Comparison of ENCODE assay signal across 8 cellular contexts in the genomic region with DNA sequence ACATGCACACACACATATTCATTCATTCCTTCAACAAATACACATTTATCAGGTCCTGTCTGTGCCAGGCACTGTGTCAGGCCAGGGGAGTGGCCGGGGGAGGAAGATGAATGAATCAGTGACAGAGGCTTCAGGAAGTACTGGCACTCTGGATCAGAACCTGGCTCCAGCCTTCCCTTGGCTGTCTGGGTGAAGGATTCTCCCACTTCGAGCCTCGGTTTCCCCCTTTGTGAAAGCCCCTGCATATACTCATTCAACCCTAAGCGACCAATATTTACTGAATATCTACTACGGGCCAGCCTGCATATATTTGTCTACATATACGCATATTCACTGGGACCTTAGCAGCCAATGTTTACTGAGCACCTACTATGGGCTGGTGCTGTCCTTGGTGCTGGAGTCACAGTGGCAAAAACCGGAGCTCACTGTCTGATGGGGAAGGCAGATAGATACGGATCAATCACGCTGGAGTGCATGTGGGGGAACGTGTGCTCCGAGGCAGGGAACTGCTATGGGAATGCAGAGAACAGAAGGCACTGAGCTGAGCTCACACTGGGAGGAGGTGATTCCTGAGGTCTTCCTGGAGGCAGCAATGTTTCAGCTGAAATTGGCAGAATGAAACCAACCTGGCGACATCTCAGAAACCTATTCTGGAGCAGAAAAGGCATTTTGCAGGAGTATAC. TPM values are rescaled to one million over a fixed set of nuclear protein-coding genes. Genes with fewer than 3 reads are reported as not detected.
A peak's percentile ranks its signal among the peaks of the same experiment; 100 is the strongest.
DNase-seq lines count a peak whose midpoint lies in the region; ATAC-seq and TF ChIP-seq lines count a peak whose summit lies in the region.

No MANE protein-coding gene starts in this region.

- ATAC-seq in IMR-90 (ENCODE audit: low read depth) = no peak

- no peaks in the 10 kb centered on the region for H3K27me3 ChIP-seq in BLaER1
- no peaks in the 10 kb centered on the region for H3K27me3 ChIP-seq in IMR-90 (ENCODE audit: control insufficient read depth, insufficient read depth, low read length)
- no peaks in the 10 kb centered on the region for H3K27me3 ChIP-seq in brain microvascular endothelial cell (replicated peaks)
- H3K27me3 ChIP-seq in mesenchymal stem cell (ENCODE audit: control insufficient read depth in 1 of 2, insufficient read depth in 1 of 2, low read length in 2 of 2) = no peaks in the 10 kb centered on the region
- no peaks in the 10 kb centered on the region for H3K27me3 ChIP-seq in vagina

- peak overlapping the region; percentile 97 to 100 for H4K8ac ChIP-seq in IMR-90 (ENCODE audit: low read depth in 2 of 2, low read length in 2 of 2)
- H4K8ac ChIP-seq in mesenchymal stem cell (ENCODE audit: low read length) = peak overlapping the region; percentile 97

- H2BK20ac ChIP-seq in IMR-90 (ENCODE audit: low read depth, low read length) = no peak overlapping the region

- BruUV-seq in IMR-90 (replicated peaks; lab: Mats Ljungman, UMichigan) = no TSS peak

- H3K79me1 ChIP-seq in IMR-90 (ENCODE audit: low read depth in 1 of 2, low read length in 2 of 2) (peaks cover 4 to 26% of the 10 kb centered on the region in 2 experiments; a peak in 3 of 4 replicates), mesenchymal stem cell (replicated peaks; ENCODE audit: low read length, poor library complexity, severe bottlenecking) (peaks cover 2% of the 10 kb centered on the region)

- peak overlapping the region; percentile 91 for H2AK9ac ChIP-seq in IMR-90 (replicated peaks; ENCODE audit: low read depth, low read length, poor library complexity)

- H2BK120ac ChIP-seq in IMR-90 (ENCODE audit: low read depth, low read length) (0 out of 2 replicates have a peak overlapping the region, but pooled peaks have one; percentile 41), mesenchymal stem cell (ENCODE audit: low read depth, low read length) (no peak overlapping the region)

- in situ Hi-C loops in IMR-90 (cut with MboI; ENCODE audit: low sequenced_read_pairs) (no loop called here), brain microvascular endothelial cell (cut with HindIII; ENCODE audit: low pct_ligation_motif_present, low sequenced_read_pairs) (no loop called here)

- TF ChIP-seq CTCF in IMR-90 (conservative IDR thresholded peaks at IDR 0.05; ENCODE audit: low read depth, low read length) (no peak), brain microvascular endothelial cell (IDR thresholded peaks at IDR 0.05; ENCODE audit: low read depth, low read length, missing control alignments) (no peak), vagina (IDR thresholded peaks at IDR 0.05) (no peak)

- intact Hi-C loops in IMR-90 (cut with micrococcal nuclease) = loop anchor here (2.0 kb wide), 2 partner anchors 28 to 64 kb away; no protein-coding TSS in a partner anchor
- intact Hi-C loops in vagina (cut with DNase I) = no loop called here

- peak overlapping the region; percentile 28; the same call in 1 of the 2 replicates for H3K56ac ChIP-seq in IMR-90 (ENCODE audit: extremely low read depth, insufficient read depth, low read length)

- H3K9ac ChIP-seq in BLaER1 (peak overlapping the region; percentile 85), IMR-90 (ENCODE audit: low read depth, low read length) (peak overlapping the region; percentile 72), mesenchymal stem cell (ENCODE audit: low read length) (peak overlapping the region; percentile 86)

- H2AFZ ChIP-seq in IMR-90 (replicated peaks; ENCODE audit: low read length, poor library complexity) (peak overlapping the region; percentile 96), mesenchymal stem cell (ENCODE audit: low read depth, low read length) (no peak overlapping the region)

- H3K9me3 ChIP-seq in BLaER1 (no peaks in the 10 kb centered on the region), IMR-90 (ENCODE audit: control insufficient read depth, insufficient read depth, low read length) (no peaks in the 10 kb centered on the region), mesenchymal stem cell (ENCODE audit: control insufficient read depth, low read length) (no peaks in the 10 kb centered on the region), vagina (no peaks in the 10 kb centered on the region)

- no peak for TF ChIP-seq RAD21 in IMR-90 (IDR thresholded peaks at IDR 0.05; ENCODE audit: low read length)

- CTCF ChIA-PET in IMR-90 (lab: Yijun Ruan, JAX) = no interaction called here

- no peak overlapping the region for H2BK12ac ChIP-seq in mesenchymal stem cell (ENCODE audit: low read length in 2 of 2)

- peaks cover 10% of the 10 kb centered on the region for H3K9me1 ChIP-seq in IMR-90 (ENCODE audit: insufficient read depth, low read length)

- peak overlapping the region; percentile 88 for H4K5ac ChIP-seq in IMR-90 (ENCODE audit: low read depth, low read length)

- H3K27ac ChIP-seq in BLaER1 (peak overlapping the region; percentile 85), IMR-90 (ENCODE audit: insufficient read depth, low read length) (peak overlapping the region; percentile 87), brain microvascular endothelial cell (peak overlapping the region; percentile 50), mesenchymal stem cell (ENCODE audit: low read length, poor library complexity, severe bottlenecking) (peak overlapping the region; percentile 99), vagina (peak overlapping the region; percentile 96)

- peak overlapping the region; percentile 80 for H3K4me3 ChIP-seq in BLaER1
- peak overlapping the region; percentile 87 for H3K4me3 ChIP-seq in IMR-90 (ENCODE audit: insufficient read depth, low read depth, low read length)
- H3K4me3 ChIP-seq in brain microvascular endothelial cell (ENCODE audit: low read depth, low read length) = peak overlapping the region; percentile 94
- H3K4me3 ChIP-seq in mesenchymal stem cell (ENCODE audit: insufficient read depth in 1 of 2, low read depth in 1 of 2, low read length in 2 of 2) = peak overlapping the region; percentile 27 to 90
- H3K4me3 ChIP-seq in vagina = peak overlapping the region; percentile 96

- H3K36me3 ChIP-seq in BLaER1 (peaks cover 32% of the 10 kb centered on the region), IMR-90 (ENCODE audit: control insufficient read depth, insufficient read depth, low read length) (peaks cover 14% of the 10 kb centered on the region), brain microvascular endothelial cell (replicated peaks) (peaks cover 14% of the 10 kb centered on the region), mesenchymal stem cell (ENCODE audit: control insufficient read depth in 1 of 2, insufficient read depth in 2 of 2, low read depth in 1 of 2, low read length in 2 of 2) (peaks cover 13 to 29% of the 10 kb centered on the region in 2 experiments), vagina (peaks cover 0 to 7% of the 10 kb centered on the region in 2 donors)

- H3K4me2 ChIP-seq in BLaER1 (peak overlapping the region; percentile 94), IMR-90 (ENCODE audit: low read depth, low read length) (peak overlapping the region; percentile 78), mesenchymal stem cell (ENCODE audit: low read length, poor library complexity, severe bottlenecking) (peak overlapping the region; percentile 73)

- H3K4ac ChIP-seq in IMR-90 (ENCODE audit: low read depth, low read length) = peak overlapping the region; percentile 80
- peak overlapping the region in 1 of 2 experiments; percentile 61 for H3K4ac ChIP-seq in mesenchymal stem cell (ENCODE audit: low read depth in 1 of 2, low read length in 2 of 2)

- TF ChIP-seq POLR2A in IMR-90 (IDR thresholded peaks at IDR 0.05; ENCODE audit: low read depth, low read length) = no peak
- no peak for TF ChIP-seq POLR2A in vagina (IDR thresholded peaks at IDR 0.05)

- H4K91ac ChIP-seq in IMR-90 (ENCODE audit: insufficient read depth, low read depth, low read length) (peak overlapping the region; percentile 64), mesenchymal stem cell (ENCODE audit: low read length) (peak overlapping the region; percentile 84)

- peak overlapping the region; percentile 61 for H2BK5ac ChIP-seq in IMR-90 (ENCODE audit: low read depth, low read length, poor library complexity, severe bottlenecking)
- peak overlapping the region; percentile 69 for H2BK5ac ChIP-seq in mesenchymal stem cell (ENCODE audit: low read depth, low read length, poor library complexity, severe bottlenecking)

- POLR2A ChIA-PET in IMR-90 (lab: Charles Lee; ENCODE audit: unreplicated experiment) = interaction anchor here (1.3 kb wide), 1 partner anchor 19 kb away, joined by 8 read pairs; a partner anchor contains a TSS

- WGBS in IMR-90 (ENCODE audit: extremely low coverage in 2 of 2, insufficient read length in 1 of 2), 2 experiments = 45% methylated on average over 6 of the region's 12 CpGs; no CpG with 5 or more reads in 1 of the 2 experiments
- WGBS in mesenchymal stem cell = 49% methylated on average over 12 of the region's 12 CpGs

- H4K20me1 ChIP-seq in BLaER1 (peaks cover 15% of the 10 kb centered on the region), IMR-90 (ENCODE audit: insufficient read depth, low read length) (no peaks in the 10 kb centered on the region; the same call in 1 of the 2 replicates)

- peak overlapping the region; percentile 85 for H3K14ac ChIP-seq in IMR-90 (replicated peaks; ENCODE audit: low read depth, low read length)
- peak overlapping the region in 1 of 2 experiments; percentile 62 for H3K14ac ChIP-seq in mesenchymal stem cell (ENCODE audit: low read length in 2 of 2)

- H3K18ac ChIP-seq in IMR-90 (ENCODE audit: low read depth, low read length) = no peak overlapping the region; the same call in 1 of the 2 replicates
- peak overlapping the region; percentile 52 to 85 for H3K18ac ChIP-seq in mesenchymal stem cell (ENCODE audit: low read depth in 1 of 2, low read length in 2 of 2)

- no peak for DNase-seq in IMR-90
- DNase-seq in brain microvascular endothelial cell = no peak
- peak; percentile 12 for DNase-seq in mesenchymal stem cell
- DNase-seq in vagina (ENCODE audit: extremely low spot score in 2 of 2) = no peak
- no peak for DNase-seq in ecto neural progenitor cell (ENCODE audit: low spot score)
- no peak for DNase-seq in NCI-H2227 (lab: John Stamatoyannopoulos, UW; ENCODE audit: unreplicated experiment)
- DNase-seq in NCI-H524 (lab: John Stamatoyannopoulos, UW) = no peak

- H2AK5ac ChIP-seq in IMR-90 (ENCODE audit: low read depth, low read length) = peak overlapping the region; percentile 54; the same call in 1 of the 2 replicates
- H2AK5ac ChIP-seq in mesenchymal stem cell (ENCODE audit: low read length, severe bottlenecking) = peak overlapping the region; percentile 66

- dilution Hi-C loops in IMR-90 (cut with HindIII; ENCODE audit: low sequenced_read_pairs, unreplicated experiment) = no loop called here

- peaks cover 41% of the 10 kb centered on the region for H3K4me1 ChIP-seq in BLaER1
- peaks cover 9% of the 10 kb centered on the region for H3K4me1 ChIP-seq in IMR-90 (ENCODE audit: control insufficient read depth, insufficient read depth, low read length)
- peaks cover 42% of the 10 kb centered on the region for H3K4me1 ChIP-seq in mesenchymal stem cell (ENCODE audit: control insufficient read depth, insufficient read depth, low read depth, low read length)
- peaks cover 33% of the 10 kb centered on the region for H3K4me1 ChIP-seq in vagina

- H3K23ac ChIP-seq in IMR-90 (ENCODE audit: low read depth, low read length) = peak overlapping the region; percentile 54; the same call in 1 of the 2 replicates
- no peak overlapping the region for H3K23ac ChIP-seq in mesenchymal stem cell (ENCODE audit: low read length in 2 of 2)

- no peak overlapping the region; the same call in 2 of the 3 replicates for H2BK15ac ChIP-seq in IMR-90 (ENCODE audit: low read depth, low read length)
- peak overlapping the region; percentile 53 for H2BK15ac ChIP-seq in mesenchymal stem cell (ENCODE audit: low read depth, poor library complexity, severe bottlenecking)

RNA-seq across cellular contexts. Expression of a gene that starts 0.6 kb away (rescaled TPM):
- total RNA-seq in IMR-90 (2012; rRNA removed) = 0.54 and 0.83 TPM in 2 replicates
- 9.0 and 10.7 TPM in 2 replicates for polyA plus RNA-seq in IMR-90 (2012; rRNA removed)
- 4.6 and 9.6 TPM in 2 replicates for polyA plus RNA-seq in IMR-90 (2012; cell fraction: cytosol; rRNA removed)
- 19.0 and 30.7 TPM in 2 replicates for polyA plus RNA-seq in IMR-90 (2012; cell fraction: nucleus; rRNA removed; ENCODE audit: low replicate concordance)
- 25.8 TPM for polyA plus RNA-seq in mesenchymal stem cell (2013, experiment 1 of 2)
- polyA plus RNA-seq in mesenchymal stem cell (2013, experiment 2 of 2) = 25.7 TPM
- total RNA-seq in vagina = 3.2 TPM

RNA-seq across cellular contexts. Expression of a gene that starts 18.0 kb away (rescaled TPM):
- total RNA-seq in IMR-90 (2012; rRNA removed) (0.83 and 1.3 TPM in 2 replicates), vagina (5.4 TPM)
- polyA plus RNA-seq in IMR-90 (2012; rRNA removed) = 5.5 and 5.9 TPM in 2 replicates
- polyA plus RNA-seq in IMR-90 (2012; cell fraction: cytosol; rRNA removed) = 3.6 and 5.0 TPM in 2 replicates
- polyA plus RNA-seq in IMR-90 (2012; cell fraction: nucleus; rRNA removed; ENCODE audit: low replicate concordance) = 12.9 and 19.2 TPM in 2 replicates
- 8.5 TPM for polyA plus RNA-seq in mesenchymal stem cell (2013, experiment 1 of 2)
- polyA plus RNA-seq in mesenchymal stem cell (2013, experiment 2 of 2) = 8.9 TPM

RNA-seq across cellular contexts. Expression of a gene that starts 18.8 kb away (rescaled TPM):
- 2.3 and 2.8 TPM in 2 replicates for total RNA-seq in IMR-90 (2012; rRNA removed)
- polyA plus RNA-seq in IMR-90 (2012; rRNA removed) = 6.6 and 8.0 TPM in 2 replicates
- 6.2 and 14.1 TPM in 2 replicates for polyA plus RNA-seq in IMR-90 (2012; cell fraction: cytosol; rRNA removed)
- 4.0 and 9.8 TPM in 2 replicates for polyA plus RNA-seq in IMR-90 (2012; cell fraction: nucleus; rRNA removed; ENCODE audit: low replicate concordance)
- 8.4 TPM for polyA plus RNA-seq in mesenchymal stem cell (2013, experiment 1 of 2)
- 9.2 TPM for polyA plus RNA-seq in mesenchymal stem cell (2013, experiment 2 of 2)
- total RNA-seq in vagina = 15.5 TPM

RNA-seq across cellular contexts. Expression of a gene that starts 24.2 kb away (rescaled TPM):
- total RNA-seq in IMR-90 (2012; rRNA removed) (under 0.01 TPM in 2 replicates), vagina (8.8 TPM)
- 4.6 and 6.3 TPM in 2 replicates for polyA plus RNA-seq in IMR-90 (2012; rRNA removed)
- polyA plus RNA-seq in IMR-90 (2012; cell fraction: cytosol; rRNA removed) = 4.5 and 9.2 TPM in 2 replicates
- polyA plus RNA-seq in IMR-90 (2012; cell fraction: nucleus; rRNA removed; ENCODE audit: low replicate concordance) = 7.6 and 24.5 TPM in 2 replicates
- 9.1 TPM for polyA plus RNA-seq in mesenchymal stem cell (2013, experiment 1 of 2)
- 8.8 TPM for polyA plus RNA-seq in mesenchymal stem cell (2013, experiment 2 of 2)

RNA-seq across cellular contexts. Expression of a gene that starts 35.9 kb away (rescaled TPM):
- total RNA-seq in IMR-90 (2012; rRNA removed) = 0.18 TPM in 1 of 2 replicates, not detected in the other
- 0.05 and 0.16 TPM in 2 replicates for polyA plus RNA-seq in IMR-90 (2012; rRNA removed)
- 0.08 TPM in 1 of 2 replicates, not detected in the other for polyA plus RNA-seq in IMR-90 (2012; cell fraction: cytosol; rRNA removed)
- polyA plus RNA-seq in IMR-90 (2012; cell fraction: nucleus; rRNA removed; ENCODE audit: low replicate concordance) = 0.15 and 0.35 TPM in 2 replicates
- not detected for polyA plus RNA-seq in mesenchymal stem cell (2013, experiment 1 of 2)
- not detected for polyA plus RNA-seq in mesenchymal stem cell (2013, experiment 2 of 2)
- not detected for total RNA-seq in vagina
